ENCODE assay signal across 12 cellular contexts in the genomic region with DNA sequence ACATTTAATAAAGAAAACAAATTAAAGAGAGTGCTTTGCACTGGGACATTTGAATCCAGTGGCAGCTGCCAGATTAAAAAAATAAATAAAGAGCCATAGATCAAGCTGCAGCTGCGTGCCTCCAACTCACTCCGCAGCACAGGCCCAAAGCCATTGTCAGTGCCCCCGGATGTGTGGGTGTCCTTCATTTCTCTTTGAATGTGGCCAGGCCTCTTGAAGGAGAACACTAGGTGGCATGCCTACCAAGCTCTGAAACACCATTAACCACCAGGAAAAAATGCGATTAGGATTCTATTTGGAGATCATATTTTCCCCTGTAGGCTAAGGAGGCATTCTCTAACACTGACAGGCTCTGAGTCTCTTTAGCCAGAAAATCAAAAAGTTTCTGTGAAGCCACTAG.
DNase-seq lines count a peak whose midpoint lies in the region; ATAC-seq, FAIRE-seq and TF ChIP-seq lines count a peak whose summit lies in the region.
"Had no signal": no experiment of that assay in that cellular context is flagged by ENCODE, and none has a peak within 500 bp of the region (broad histone marks: within the 10 kb centered on the region; RNA-seq: fewer than 3 reads in every experiment).

No MANE protein-coding gene starts in this region.

- CTCF ChIA-PET in endothelial cell of umbilical vein (lab: Charles Lee): no interaction called here

- H3K9me3 Mint-ChIP-seq in neural crest cell: no peaks in the 10 kb centered on the region

- H3K9me1 ChIP-seq in endothelial cell of umbilical vein (replicated peaks; ENCODE audit: control insufficient read depth, extremely low read depth, insufficient read depth, low read length): no peaks in the 10 kb centered on the region

- H3K4me3 ChIP-seq in endothelial cell of umbilical vein (replicated peaks in 1 of 3; ENCODE audit: insufficient read depth in 1 of 3, low read depth in 1 of 3, low read length in 3 of 3): no peak overlapping the region
- H3K4me3 ChIP-seq in smooth muscle cell: no peak overlapping the region
- H3K4me3 ChIP-seq: colonic mucosa, lung had no signal

- H2AFZ ChIP-seq in endothelial cell of umbilical vein (ENCODE audit: low read depth, low read length) (no peak overlapping the region), smooth muscle cell (ENCODE audit: low read depth) (no peak overlapping the region)

- no peak overlapping the region for H3K4me2 ChIP-seq in endothelial cell of umbilical vein (ENCODE audit: insufficient read depth, low read length)
- no peak overlapping the region for H3K4me2 ChIP-seq in smooth muscle cell

- H3K27me3 ChIP-seq in endothelial cell of umbilical vein (ENCODE audit: control insufficient read depth in 2 of 2, insufficient read depth in 2 of 2, low read length in 2 of 2): no peaks in the 10 kb centered on the region
- no peaks in the 10 kb centered on the region for H3K27me3 ChIP-seq in smooth muscle cell (ENCODE audit: low read depth)
- H3K27me3 ChIP-seq: colonic mucosa had no signal

- DNase-seq in Daoy (ENCODE audit: low read depth) (peak; percentile 11), NCI-H69 (lab: John Stamatoyannopoulos, UW) (peak; percentile 59), endothelial cell of umbilical vein (ENCODE audit: low read depth, low spot score) (peak; percentile 5), neural crest cell (ENCODE audit: low read depth, low spot score) (no peak), smooth muscle cell (lab: John Stamatoyannopoulos, UW; ENCODE audit: unreplicated experiment) (no peak), NOMO-1 treated with DMSO at 0.1 percent for 48 hours (lab: John Stamatoyannopoulos, UW; ENCODE audit: unreplicated experiment) (no peak)
- no peak for DNase-seq in activated T-cell treated with anti-CD3 and anti-CD28 coated beads, Interleukin-2, amount 50 U/mL, for 48 hours
- DNase-seq: colonic mucosa, NCI-H2171 treated with DMSO at 0.1 percent for 48 hours had no signal

- intact Hi-C loops in endothelial cell of umbilical vein (cut with micrococcal nuclease): no loop called here

- ATAC-seq in GM18505 (IDR thresholded peaks at IDR 0.05; ENCODE audit: unreplicated experiment): no peak

- H3K9me3 ChIP-seq in endothelial cell of umbilical vein (replicated peaks; ENCODE audit: control insufficient read depth, insufficient read depth, low read length) (no peaks in the 10 kb centered on the region), smooth muscle cell (replicated peaks; ENCODE audit: low read depth) (no peaks in the 10 kb centered on the region)
- H3K9me3 ChIP-seq: colonic mucosa had no signal

- TF ChIP-seq CTCF in endothelial cell of umbilical vein (IDR thresholded peaks at IDR 0.05; ENCODE audit: extremely low read depth in 1 of 2, insufficient read depth in 1 of 2, low read depth in 1 of 2, low read length in 2 of 2): no peak
- TF ChIP-seq CTCF in neural crest cell (conservative IDR thresholded peaks at IDR 0.05): peak; percentile 29
- no peak for TF ChIP-seq CTCF in smooth muscle cell (IDR thresholded peaks at IDR 0.05; ENCODE audit: borderline replicate concordance, insufficient read depth, poor library complexity, severe bottlenecking)

- H3K4me1 Mint-ChIP-seq in neural crest cell: peaks cover 11% of the 10 kb centered on the region

- dilution Hi-C loops in endothelial cell of umbilical vein (cut with MboI; ENCODE audit: extremely low pct_ligation_motif_present, low sequenced_read_pairs): no loop called here

- 69% methylated on average over 4 of the region's 4 CpGs for whole genome bisulfite sequencing in smooth muscle cell (ENCODE audit: low lambda C conversion rate)

- POLR2A ChIA-PET in endothelial cell of umbilical vein (lab: Charles Lee): no interaction called here

- H3K36me3 ChIP-seq in endothelial cell of umbilical vein (ENCODE audit: control insufficient read depth in 2 of 2, extremely low read depth in 1 of 2, insufficient read depth in 2 of 2, low read length in 2 of 2) (no peaks in the 10 kb centered on the region), smooth muscle cell (ENCODE audit: low read depth) (no peaks in the 10 kb centered on the region)
- H3K36me3 ChIP-seq: colonic mucosa had no signal

- H3K4me1 ChIP-seq in endothelial cell of umbilical vein (ENCODE audit: control insufficient read depth, extremely low read depth, insufficient read depth, low read length) (peaks cover 19% of the 10 kb centered on the region), smooth muscle cell (ENCODE audit: low read depth) (no peaks in the 10 kb centered on the region)
- H3K4me1 ChIP-seq: colonic mucosa had no signal

- H3F3A ChIP-seq in smooth muscle cell (ENCODE audit: low read depth): no peaks in the 10 kb centered on the region

- no peak overlapping the region for H3K27ac Mint-ChIP-seq in neural crest cell (ENCODE audit: unreplicated experiment)

- H3K4me3 Mint-ChIP-seq in neural crest cell: no peak overlapping the region

- no TSS peak for BruUV-seq in endothelial cell of umbilical vein (replicated peaks; lab: Mats Ljungman, UMichigan)

- H3K9ac ChIP-seq in endothelial cell of umbilical vein (replicated peaks; ENCODE audit: extremely low read depth, insufficient read depth, low read length) (no peak overlapping the region), smooth muscle cell (ENCODE audit: low read depth) (no peak overlapping the region)

- peak; percentile 26 for FAIRE-seq in endothelial cell of umbilical vein (lab: Jason Lieb, UNC)
- FAIRE-seq: GM19239 had no signal

- no peak overlapping the region for H3K27ac ChIP-seq in endothelial cell of umbilical vein (ENCODE audit: insufficient read depth, low read depth, low read length)
- H3K27ac ChIP-seq in smooth muscle cell (ENCODE audit: low read depth): no peak overlapping the region
- H3K27ac ChIP-seq: colonic mucosa had no signal

- TF ChIP-seq POLR2A in endothelial cell of umbilical vein (IDR thresholded peaks at IDR 0.05; ENCODE audit: low read depth, low read length) (no peak), GM18505 (IDR thresholded peaks at IDR 0.05; ENCODE audit: borderline replicate concordance, extremely low read depth, insufficient read depth, insufficient read length) (no peak)

- H3K36me3 Mint-ChIP-seq in neural crest cell (ENCODE audit: low read depth): no peaks in the 10 kb centered on the region

- no peaks in the 10 kb centered on the region for H3K79me2 ChIP-seq in endothelial cell of umbilical vein (ENCODE audit: control insufficient read depth, insufficient read depth, low read length)
- H3K79me2 ChIP-seq in smooth muscle cell (ENCODE audit: low read depth): no peaks in the 10 kb centered on the region

- H3K27me3 Mint-ChIP-seq in neural crest cell (ENCODE audit: low read depth): no peaks in the 10 kb centered on the region

- H4K20me1 ChIP-seq in endothelial cell of umbilical vein (replicated peaks; ENCODE audit: control insufficient read depth, extremely low read depth, insufficient read depth, low read length) (no peaks in the 10 kb centered on the region), smooth muscle cell (ENCODE audit: low read depth) (no peaks in the 10 kb centered on the region)

TF ChIP-seq in endothelial cell of umbilical vein, 7 proteins besides CTCF, POLR2A, EP300 and RAD21:
- TF ChIP-seq EZH2 (IDR thresholded peaks at IDR 0.05; ENCODE audit: borderline replicate concordance, low read depth, low read length, severe bottlenecking): no peak
- no peak for TF ChIP-seq MAX (IDR thresholded peaks at IDR 0.05; ENCODE audit: insufficient read depth, insufficient read length)
- no peak for TF ChIP-seq JUN (IDR thresholded peaks at IDR 0.05; ENCODE audit: borderline replicate concordance, insufficient read depth, insufficient read length, low read depth)
- TF ChIP-seq MYC (IDR thresholded peaks at IDR 0.05; ENCODE audit: low read depth, low read length): no peak
- TF ChIP-seq FOS (IDR thresholded peaks at IDR 0.05; ENCODE audit: borderline replicate concordance, insufficient read depth, low read length): no peak
- TF ChIP-seq POLR2AphosphoS5 (IDR thresholded peaks at IDR 0.05; ENCODE audit: insufficient read depth, low read depth, low read length): no peak
- no peak for TF ChIP-seq GATA2 (IDR thresholded peaks at IDR 0.05; ENCODE audit: insufficient read depth, insufficient read length, low read depth, low read length)

Comparison
In these comparisons a context has a peak if more than half of its experiments do, and no peak if none do; other contexts are left out.
1. DNase-seq: peak in Daoy (single experiment), NCI-H69 (single experiment) and endothelial cell of umbilical vein (single experiment); none in neural crest cell (single experiment), smooth muscle cell (single experiment), activated T-cell treated with anti-CD3 and anti-CD28 coated beads, Interleukin-2, amount 50 U/mL, for 48 hours (0 of 2) and NOMO-1 treated with DMSO at 0.1 percent for 48 hours (single experiment).